ENCODE assay signal across 1 cellular context in genomic region chr19:16575861-16576689, GRCh38.
TF ChIP-seq lines count a peak whose summit lies in the region.

No MANE protein-coding gene starts in this region.

TF ChIP-seq in HEK293, 187 proteins besides CTCF, POLR2A, EP300 and RAD21:
- TF ChIP-seq ZBTB21 (tag by site-specific recombination; IDR thresholded peaks at IDR 0.05): no peak
- TF ChIP-seq ZNF549 (tag by site-specific recombination; IDR thresholded peaks at IDR 0.05): no peak
- TF ChIP-seq SP2 (tag by site-specific recombination; IDR thresholded peaks at IDR 0.05): peak; percentile 10; the same call in 1 of the 2 replicates
- TF ChIP-seq ZNF184 (tag by site-specific recombination; IDR thresholded peaks at IDR 0.05): no peak
- TF ChIP-seq ZFHX2 (tag by site-specific recombination; conservative IDR thresholded peaks at IDR 0.05): peak; percentile 19; the same call in 1 of the 2 replicates
TF ChIP-seq in HEK293: peak in this region for 2.
